In the genomic region with DNA sequence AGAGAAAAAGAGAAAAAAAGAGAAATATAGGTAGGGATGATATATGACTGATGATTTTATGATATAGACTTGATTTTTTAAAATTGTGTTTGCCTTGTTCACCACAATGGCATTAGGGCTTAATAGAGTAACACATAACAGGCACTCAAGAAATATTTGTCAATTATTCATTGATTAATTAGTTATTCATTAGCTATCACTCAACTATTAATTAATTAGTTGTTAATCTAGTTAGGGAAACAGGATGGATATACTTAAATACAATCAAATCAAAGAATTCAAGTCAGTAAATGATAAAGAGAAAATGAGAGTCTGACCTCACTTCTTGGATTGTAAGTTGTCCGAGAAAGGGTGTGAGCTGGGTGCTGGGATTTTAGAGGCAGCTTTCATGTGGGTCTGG, we compare ENCODE assay signal across 32 cellular contexts. TPM values are rescaled to one million over a fixed set of nuclear protein-coding genes. Genes with fewer than 3 reads are reported as not detected.
"Had no signal": no experiment of that assay in that cellular context is flagged by ENCODE, and none has a peak within 500 bp of the region (broad histone marks: within the 10 kb centered on the region; RNA-seq: fewer than 3 reads in every experiment).

No MANE protein-coding gene starts in this region.

- H3K9me3 ChIP-seq: body of pancreas, breast epithelium had no signal

- H3K4me1 ChIP-seq: body of pancreas, breast epithelium had no signal

- H3K36me3 Mint-ChIP-seq: activated naive CD8-positive, alpha-beta T cell treated with anti-CD3 and anti-CD28 coated beads, Interleukin-2, amount 10 ng/mL, durations not matched to agents 7 days and 5 days had no signal

- H3K27me3 ChIP-seq: body of pancreas, breast epithelium had no signal

- H3K27ac Mint-ChIP-seq: activated CD4-positive, alpha-beta T cell treated with anti-CD3 and anti-CD28 coated beads, Interleukin-2, amount 10 ng/mL, durations not matched to agents 24 days and 14 days; activated CD8-positive, alpha-beta T cell treated with anti-CD3 and anti-CD28 coated beads for 36 hours; activated naive CD8-positive, alpha-beta T cell treated with anti-CD3 and anti-CD28 coated beads, Interleukin-2, amount 10 ng/mL, durations not matched to agents 7 days and 5 days; activated T-cell treated with anti-CD3 and anti-CD28 coated beads, Interleukin-2, amount 50 U/mL, for 72 hours; activated T-helper 17 cell treated with anti-CD3 and anti-CD28 coated beads, Interleukin-2, amount 50 U/mL, for 72 hours had no signal

- H3K4me3 Mint-ChIP-seq: activated CD4-positive, alpha-beta T cell treated with anti-CD3 and anti-CD28 coated beads, Interleukin-2, amount 10 ng/mL, durations not matched to agents 24 days and 14 days; activated CD8-positive, alpha-beta T cell treated with anti-CD3 and anti-CD28 coated beads for 36 hours; activated naive CD8-positive, alpha-beta T cell treated with anti-CD3 and anti-CD28 coated beads, Interleukin-2, amount 10 ng/mL, durations not matched to agents 7 days and 5 days; activated T-cell treated with anti-CD3 and anti-CD28 coated beads, Interleukin-2, amount 50 U/mL, for 72 hours; activated T-helper 17 cell treated with anti-CD3 and anti-CD28 coated beads, Interleukin-2, amount 50 U/mL, for 72 hours had no signal

- H3K4me2 ChIP-seq: KMS-11, PC-9 had no signal

- H3K36me3 ChIP-seq: breast epithelium, WERI-Rb-1 had no signal

- FAIRE-seq: astrocyte, RCC 7860 had no signal

- H3K4me3 ChIP-seq: body of pancreas, breast epithelium, PC-9 had no signal

- H3K9ac ChIP-seq: KMS-11 had no signal

- H3K9me3 Mint-ChIP-seq: activated CD4-positive, alpha-beta T cell treated with anti-CD3 and anti-CD28 coated beads, Interleukin-2, amount 10 ng/mL, durations not matched to agents 24 days and 14 days; activated CD8-positive, alpha-beta T cell treated with anti-CD3 and anti-CD28 coated beads for 36 hours; activated naive CD8-positive, alpha-beta T cell treated with anti-CD3 and anti-CD28 coated beads, Interleukin-2, amount 10 ng/mL, durations not matched to agents 7 days and 5 days; activated T-cell treated with anti-CD3 and anti-CD28 coated beads, Interleukin-2, amount 50 U/mL, for 72 hours; activated T-helper 17 cell treated with anti-CD3 and anti-CD28 coated beads, Interleukin-2, amount 50 U/mL, for 72 hours had no signal

- H2AFZ ChIP-seq: PC-9 had no signal

- H3K4me1 Mint-ChIP-seq: activated CD4-positive, alpha-beta T cell treated with anti-CD3 and anti-CD28 coated beads, Interleukin-2, amount 10 ng/mL, durations not matched to agents 24 days and 14 days; activated T-helper 17 cell treated with anti-CD3 and anti-CD28 coated beads, Interleukin-2, amount 50 U/mL, for 72 hours had no signal

- H3K27ac ChIP-seq: body of pancreas, breast epithelium, KMS-11, PC-9, RWPE1, WERI-Rb-1 had no signal

- ATAC-seq: activated CD8-positive, alpha-beta T cell treated with anti-CD3 and anti-CD28 coated beads for 36 hours; activated T-cell treated with anti-CD3 and anti-CD28 coated beads, Interleukin-2, amount 50 U/mL, for 72 hours; activated T-helper 17 cell treated with anti-CD3 and anti-CD28 coated beads, Interleukin-2, amount 50 U/mL, for 72 hours; body of pancreas had no signal

- DNase-seq: activated CD4-positive, alpha-beta T cell treated with anti-CD3 and anti-CD28 coated beads, Interleukin-2, amount 10 ng/mL, durations not matched to agents 24 days and 14 days; activated CD4-positive, alpha-beta T cell treated with anti-CD3 and anti-CD28 coated beads, Interleukin-2, amount 50 U/mL, for 4 hours; activated CD8-positive, alpha-beta T cell treated with anti-CD3 and anti-CD28 coated beads for 36 hours; activated effector memory CD4-positive, alpha-beta T cell treated with anti-CD3 and anti-CD28 coated beads, Interleukin-2, amount 50 U/mL, for 16 hours; activated naive CD4-positive, alpha-beta T cell; activated naive CD4-positive, alpha-beta T cell treated with anti-CD3 and anti-CD28 coated beads, Interleukin-2, amount 50 U/mL, for 16 hours; activated naive CD8-positive, alpha-beta T cell treated with anti-CD3 and anti-CD28 coated beads, Interleukin-2, amount 10 ng/mL, durations not matched to agents 7 days and 5 days; activated T-cell treated with anti-CD3 and anti-CD28 coated beads, Interleukin-2, amount 50 U/mL, for 1 hour; activated T-cell treated with anti-CD3 and anti-CD28 coated beads, Interleukin-2, amount 50 U/mL, for 72 hours; amygdala; body of pancreas; MM.1S; MV-4-11; NCI-H1092; NCI-H1436 treated with DMSO at 0.1 percent for 48 hours; NCI-H1694 treated with DMSO at 0.1 percent for 48 hours; NCI-H2029; NCI-H345; NCI-H524 treated with DMSO at 0.1 percent for 48 hours; NK-92 treated with Interleukin-12 subunit alpha and Interleukin-12 subunit beta, amount 100 ng/mL, for 24 hours; SW 1271; T-helper 1 cell; T-helper 2 cell; T-helper 9 cell; WERI-Rb-1 had no signal

RNA-seq across cellular contexts. Expression of a gene that starts 15.1 kb away (rescaled TPM):
- total RNA-seq: activated naive CD8-positive, alpha-beta T cell treated with anti-CD3 and anti-CD28 coated beads, Interleukin-2, amount 10 ng/mL, durations not matched to agents 7 days and 5 days had no signal
